In genomic region chr2:169734172-169734847, GRCh38 we compare ENCODE assay signal across 8 cellular contexts. TPM values are rescaled to one million over a fixed set of nuclear protein-coding genes. Genes with fewer than 3 reads are reported as not detected.
DNase-seq lines count a peak whose midpoint lies in the region; ATAC-seq, FAIRE-seq and TF ChIP-seq lines count a peak whose summit lies in the region.

No MANE protein-coding gene starts in this region.

- H4K20me1 ChIP-seq in DOHH2 (ENCODE audit: control insufficient read depth, insufficient read depth, low read depth, low read length) = no peaks in the 10 kb centered on the region; the same call in 1 of the 2 replicates
- H4K20me1 ChIP-seq in H1 (replicated peaks in 1 of 2; ENCODE audit: control insufficient read depth in 1 of 2, insufficient read depth in 2 of 2, low read length in 2 of 2) = peaks cover 0 to 6% of the 10 kb centered on the region in 2 experiments

- H2BK12ac ChIP-seq in H1 (ENCODE audit: low read depth, low read length) = no peak overlapping the region

- FAIRE-seq in H1 (lab: Jason Lieb, UNC) = no peak

- H2AFZ ChIP-seq in H1 (ENCODE audit: low read length) = 0 out of 2 replicates have a peak overlapping the region, but pooled peaks have one; percentile 10

- H3K4me1 ChIP-seq in DOHH2 (ENCODE audit: control insufficient read depth, low read length) (peaks cover 42% of the 10 kb centered on the region), H1 (replicated peaks in 1 of 4; ENCODE audit: control insufficient read depth in 3 of 4, insufficient read depth in 4 of 4, low read length in 3 of 4) (peaks cover 0 to 4% (median 2%) of the 10 kb centered on the region in 4 experiments; a peak in 4 of 7 replicates), mucosa of rectum (ENCODE audit: control insufficient read depth in 2 of 2, insufficient read depth in 2 of 2, low read length in 2 of 2) (peaks cover 4 to 10% of the 10 kb centered on the region in 2 donors), aorta (ENCODE audit: control insufficient read depth in 1 of 2, insufficient read depth in 2 of 2, low read length in 2 of 2) (no peaks in the 10 kb centered on the region)

- H3K79me2 ChIP-seq in DOHH2 (ENCODE audit: control insufficient read depth, low read length) (peaks cover 43% of the 10 kb centered on the region), H1 (ENCODE audit: control insufficient read depth in 1 of 2, insufficient read depth in 2 of 2, low read length in 2 of 2) (peaks cover 6 to 46% of the 10 kb centered on the region in 2 experiments)

- H2BK5ac ChIP-seq in H1 (ENCODE audit: low read depth, low read length) = 0 out of 2 replicates have a peak overlapping the region, but pooled peaks have one; percentile 35

- no peak for TF ChIP-seq EP300 in H1 (IDR thresholded peaks at IDR 0.05; ENCODE audit: borderline replicate concordance in 1 of 2, low read depth in 2 of 2, low read length in 2 of 2)

- intact Hi-C loops in aorta (cut with DNase I) = no loop called here

- H3K4me2 ChIP-seq in DOHH2 (ENCODE audit: low read length) (peak overlapping the region; percentile 97), H1 (ENCODE audit: insufficient read depth in 1 of 2, low read depth in 2 of 2, low read length in 2 of 2) (peak overlapping the region; percentile 78 to 80)

- H3K27ac ChIP-seq in DOHH2 (ENCODE audit: low read depth, low read length) (no peak overlapping the region), H1 (ENCODE audit: low read depth, low read length) (peak overlapping the region; percentile 85; the same call in 1 of the 2 replicates), mucosa of rectum (ENCODE audit: low read depth in 2 of 2, low read length in 2 of 2) (no peak overlapping the region), aorta (ENCODE audit: low read depth in 1 of 2, low read length in 2 of 2) (no peak overlapping the region)

- TF ChIP-seq RAD21 in H1 (IDR thresholded peaks at IDR 0.05 in 1 of 2, conservative IDR thresholded peaks at IDR 0.05 in 1 of 2; ENCODE audit: low read depth in 2 of 2, low read length in 2 of 2) = no peak

- no peak overlapping the region for H2BK20ac ChIP-seq in H1 (ENCODE audit: low read length)

- peak overlapping the region; percentile 63; the same call in 1 of the 2 replicates for H2BK15ac ChIP-seq in H1 (ENCODE audit: low read length)

- no peak overlapping the region for H3K14ac ChIP-seq in H1 (ENCODE audit: insufficient read length)

- no peak overlapping the region for H3K23ac ChIP-seq in H1 (ENCODE audit: insufficient read length)

- peaks cover 10% of the 10 kb centered on the region for H3F3A ChIP-seq in DOHH2 (ENCODE audit: control insufficient read depth, insufficient read depth)

- no peaks in the 10 kb centered on the region for H3K9me3 ChIP-seq in DOHH2 (ENCODE audit: control insufficient read depth, insufficient read depth, low read length)
- no peaks in the 10 kb centered on the region for H3K9me3 ChIP-seq in H1 (ENCODE audit: insufficient read depth in 2 of 2, low read depth in 1 of 2, low read length in 1 of 2)
- H3K9me3 ChIP-seq in mucosa of rectum (ENCODE audit: control insufficient read depth in 2 of 2, low read length in 2 of 2) = no peaks in the 10 kb centered on the region
- no peaks in the 10 kb centered on the region for H3K9me3 ChIP-seq in aorta (ENCODE audit: control insufficient read depth, low read length)

- TF ChIP-seq POLR2A in H1 (IDR thresholded peaks at IDR 0.05; ENCODE audit: control extremely low read depth in 1 of 2, low read depth in 2 of 2, low read length in 2 of 2) = peak in 1 of 2 experiments; percentile 78; a peak in 2 of 3 replicates

- H3K4ac ChIP-seq in H1 (replicated peaks; ENCODE audit: insufficient read length, low read depth, low read length) = peak overlapping the region; percentile 46

- H3K36me3 ChIP-seq in DOHH2 (ENCODE audit: control insufficient read depth, low read length) = peaks cover 29% of the 10 kb centered on the region
- peaks cover 0 to 20% (median 3%) of the 10 kb centered on the region in 4 experiments; a peak in 3 of 8 replicates for H3K36me3 ChIP-seq in H1 (ENCODE audit: control insufficient read depth in 2 of 4, insufficient read depth in 4 of 4, low read length in 3 of 4)
- no peaks in the 10 kb centered on the region for H3K36me3 ChIP-seq in mucosa of rectum (ENCODE audit: control insufficient read depth in 2 of 2, insufficient read depth in 2 of 2, low read length in 2 of 2)
- H3K36me3 ChIP-seq in aorta (ENCODE audit: control insufficient read depth in 1 of 2, insufficient read depth in 2 of 2, low read length in 1 of 2) = no peaks in the 10 kb centered on the region

- DNase-seq in H1 (ENCODE audit: low read depth in 1 of 2, low spot score in 2 of 2) = peak in 1 of 2 experiments; percentile 76
- no peak for DNase-seq in aorta
- no peak for DNase-seq in NCI-H524 treated with DMSO at 0.1 percent for 48 hours (lab: John Stamatoyannopoulos, UW)

- POLR2A ChIA-PET in H1 (lab: Charles Lee; ENCODE audit: partially characterized antibody) = interaction anchor here (0.6 to 2.2 kb wide), 19 partner anchors 10 to 1283 kb away, joined by 3 to 21 read pairs (median 3); partner anchors contain the start of genes CFAP210 and PHOSPHO2

- H3K4me3 ChIP-seq in DOHH2 (ENCODE audit: low read length) = peak overlapping the region; percentile 93
- H3K4me3 ChIP-seq in H1 (ENCODE audit: extremely low read depth in 1 of 4, insufficient read depth in 2 of 4, low read depth in 3 of 4, low read length in 4 of 4) = peak overlapping the region; percentile 87 to 100 (median 92)
- H3K4me3 ChIP-seq in mucosa of rectum (ENCODE audit: low read length in 2 of 2) = peak overlapping the region; percentile 78 to 87
- peak overlapping the region; percentile 90 to 99 for H3K4me3 ChIP-seq in aorta (ENCODE audit: low read length in 2 of 2)

- TF ChIP-seq CTCF in DOHH2 (IDR thresholded peaks at IDR 0.05; ENCODE audit: low read depth, low read length, poor library complexity, severe bottlenecking) (no peak), H1 (IDR thresholded peaks at IDR 0.05; ENCODE audit: control extremely low read depth in 1 of 3, insufficient read depth in 1 of 3, low read depth in 1 of 3, low read length in 3 of 3) (no peak)

- H3K27me3 ChIP-seq in DOHH2 (ENCODE audit: control insufficient read depth, low read length) = peaks cover 6% of the 10 kb centered on the region; the same call in 1 of the 2 replicates
- H3K27me3 ChIP-seq in H1 (replicated peaks in 1 of 4; ENCODE audit: control insufficient read depth in 3 of 4, extremely low read depth in 1 of 4, insufficient read depth in 3 of 4, low read length in 3 of 4) = peaks cover 0 to 5% (median 0%) of the 10 kb centered on the region in 4 experiments; a peak in 2 of 7 replicates
- no peaks in the 10 kb centered on the region for H3K27me3 ChIP-seq in mucosa of rectum (ENCODE audit: control insufficient read depth in 2 of 2, insufficient read depth in 2 of 2, low read length in 2 of 2)
- no peaks in the 10 kb centered on the region for H3K27me3 ChIP-seq in aorta (ENCODE audit: control insufficient read depth in 1 of 2, insufficient read depth in 2 of 2, low read length in 1 of 2)

- peak; percentile 49 for ATAC-seq in GM19397 (IDR thresholded peaks at IDR 0.05; ENCODE audit: unreplicated experiment)
- ATAC-seq in HG03442 (IDR thresholded peaks at IDR 0.05; ENCODE audit: unreplicated experiment) = peak; percentile 28
- ATAC-seq in SK-N-SH treated with all-trans-retinoic acid at 6 μM for 48 hours = peak; percentile 30; the same call in 2 of the 3 replicates
- ATAC-seq in aorta (ENCODE audit: low FRiP score) = peak; percentile 20

- H2AK5ac ChIP-seq in H1 (ENCODE audit: low read depth, low read length) = no peak overlapping the region

- H2BK120ac ChIP-seq in H1 (replicated peaks; ENCODE audit: low read depth, low read length) = no peak overlapping the region

- H4K8ac ChIP-seq in H1 (ENCODE audit: extremely low read depth, insufficient read depth, low read length) = no peak overlapping the region

- no peak overlapping the region for H4K5ac ChIP-seq in H1 (ENCODE audit: insufficient read length, low read depth, low read length)

- no peak overlapping the region for H3K56ac ChIP-seq in H1 (replicated peaks; ENCODE audit: insufficient read length, low read depth, low read length)

- H3K9me2 ChIP-seq in DOHH2 (replicated peaks; ENCODE audit: control insufficient read depth, low read length) = no peaks in the 10 kb centered on the region

- peak overlapping the region; percentile 86 to 99 (median 90) for H3K9ac ChIP-seq in H1 (replicated peaks in 1 of 4; ENCODE audit: extremely low read depth in 1 of 4, low read depth in 3 of 4, low read length in 3 of 4)
- H3K9ac ChIP-seq in mucosa of rectum (ENCODE audit: low read depth in 1 of 2, low read length in 2 of 2) = peak overlapping the region; percentile 53 to 67

- 5% methylated on average over 22 of the region's 69 CpGs; no CpG with 5 or more reads in 1 of the 2 experiments for WGBS in H1 (ENCODE audit: extremely low coverage in 1 of 2, insufficient coverage in 1 of 2, insufficient read length in 1 of 2, insufficient replicate concordance in 2 of 2, low coverage in 1 of 2, low lambda C conversion rate in 2 of 2, missing lambda C conversion rate in 1 of 2), 2 experiments
- 1 to 2% methylated on average over 30 to 69 of the region's 69 CpGs for WGBS in aorta, 2 donors

- CTCF ChIA-PET in H1 (lab: Charles Lee; ENCODE audit: partially characterized antibody) = interaction anchor here (0.6 to 2.2 kb wide), 4 partner anchors 12 to 143 kb away, joined by 3 to 8 read pairs (median 4); no protein-coding TSS in a partner anchor

- no peak overlapping the region for H4K91ac ChIP-seq in H1 (replicated peaks; ENCODE audit: insufficient read length, low read length)

- peak overlapping the region; percentile 49; the same call in 1 of the 2 replicates for H3K18ac ChIP-seq in H1 (ENCODE audit: extremely low read depth, low read length)

- peaks cover 5% of the 10 kb centered on the region; the same call in 1 of the 2 replicates for H3K23me2 ChIP-seq in H1 (ENCODE audit: low read depth, low read length)

- peaks cover 4% of the 10 kb centered on the region; the same call in 1 of the 2 replicates for H3K79me1 ChIP-seq in H1 (ENCODE audit: low read depth, low read length)

RNA-seq across cellular contexts. Expression of gene KLHL23, which starts 0.7 kb away (rescaled TPM):
- 63.8 and 67.0 TPM in 2 replicates for total RNA-seq in H1 (2021; fragmentation: NEBNext Ultra II Directional; extraction: Animal tissue kit (Norgen Biotek cat#: 25700))
- 16.4 and 28.1 TPM in 2 replicates for polyA plus RNA-seq in H1 (2011; rRNA removed)
- polyA plus RNA-seq in H1 (2011; cell fraction: cytosol; rRNA removed) = 33.7 TPM
- 17.4 TPM for polyA plus RNA-seq in H1 (2011; cell fraction: nucleus; rRNA removed)
- 52.4 to 71.1 TPM (median 59.1 TPM) in 4 replicates for polyA plus RNA-seq in H1 (2012, experiment 1 of 2)
- 4.1 TPM for polyA plus RNA-seq in H1 (2012, experiment 2 of 2)
- polyA plus RNA-seq in H1 (2013, experiment 1 of 2) = 41.0 TPM
- polyA plus RNA-seq in H1 (2013, experiment 2 of 2) = 39.1 TPM
- 97.7 and 153 TPM in 2 replicates for polyA minus RNA-seq in H1 (2011; rRNA and poly(A)+ RNA removed)
- 55.3 TPM for polyA minus RNA-seq in H1 (2011; cell fraction: cytosol; rRNA and poly(A)+ RNA removed)
- polyA minus RNA-seq in H1 (2011; cell fraction: nucleus; rRNA and poly(A)+ RNA removed) = 76.2 TPM
- 10 to 100 TPM in 1 of 2 donors, 1 to 10 TPM in 1; 7.2 to 16.4 TPM for total RNA-seq in aorta
- polyA plus RNA-seq in aorta = 1 to 10 TPM in 1 of 2 donors, under 1 TPM in 1; 0.97 to 2.1 TPM

RNA-seq across cellular contexts. Expression of gene PHOSPHO2, which starts 40.0 kb away (rescaled TPM):
- 8.5 and 9.5 TPM in 2 replicates for total RNA-seq in H1 (2021; fragmentation: NEBNext Ultra II Directional; extraction: Animal tissue kit (Norgen Biotek cat#: 25700))
- 1.9 and 2.4 TPM in 2 replicates for polyA plus RNA-seq in H1 (2011; rRNA removed)
- polyA plus RNA-seq in H1 (2011; cell fraction: cytosol; rRNA removed) = 4.2 TPM
- polyA plus RNA-seq in H1 (2011; cell fraction: nucleus; rRNA removed) = 1.7 TPM
- polyA plus RNA-seq in H1 (2012, experiment 1 of 2) = 3.9 to 7.2 TPM (median 4.3 TPM) in 4 replicates
- 1.1 TPM for polyA plus RNA-seq in H1 (2012, experiment 2 of 2)
- polyA plus RNA-seq in H1 (2013, experiment 1 of 2) = 6.0 TPM
- 5.5 TPM for polyA plus RNA-seq in H1 (2013, experiment 2 of 2)
- 0.63 and 1.5 TPM in 2 replicates for polyA minus RNA-seq in H1 (2011; rRNA and poly(A)+ RNA removed)
- polyA minus RNA-seq in H1 (2011; cell fraction: cytosol; rRNA and poly(A)+ RNA removed) = 4.0 TPM
- 7.5 TPM for polyA minus RNA-seq in H1 (2011; cell fraction: nucleus; rRNA and poly(A)+ RNA removed)
- 1 to 10 TPM; 4.3 to 4.8 TPM for total RNA-seq in aorta
- 10 to 100 TPM in 1 of 2 donors, 1 to 10 TPM in 1; 3.4 to 13.4 TPM for polyA plus RNA-seq in aorta

RNA-seq across cellular contexts. Expression of gene CFAP210, which starts 40.1 kb away (rescaled TPM):
- 0.37 and 0.86 TPM in 2 replicates for total RNA-seq in H1 (2021; fragmentation: NEBNext Ultra II Directional; extraction: Animal tissue kit (Norgen Biotek cat#: 25700))
- polyA plus RNA-seq in H1 (2011; rRNA removed) (0.03 and 0.06 TPM in 2 replicates), aorta (under 1 TPM in 1 of 2 donors, not detected in 1; 0.05 TPM)
- 0.16 TPM for polyA plus RNA-seq in H1 (2011; cell fraction: cytosol; rRNA removed)
- 0.06 TPM for polyA plus RNA-seq in H1 (2011; cell fraction: nucleus; rRNA removed)
- 0.25 to 0.87 TPM (median 0.47 TPM) in 4 replicates for polyA plus RNA-seq in H1 (2012, experiment 1 of 2)
- polyA plus RNA-seq in H1 (2012, experiment 2 of 2) = not detected
- 2.5 TPM for polyA plus RNA-seq in H1 (2013, experiment 1 of 2)
- 1.7 TPM for polyA plus RNA-seq in H1 (2013, experiment 2 of 2)
- 0.73 TPM in 1 of 2 replicates, not detected in the other for polyA minus RNA-seq in H1 (2011; rRNA and poly(A)+ RNA removed)
- polyA minus RNA-seq in H1 (2011; cell fraction: cytosol; rRNA and poly(A)+ RNA removed) = not detected
- polyA minus RNA-seq in H1 (2011; cell fraction: nucleus; rRNA and poly(A)+ RNA removed) = 0.50 TPM
- total RNA-seq in aorta = under 1 TPM in 1 of 2 donors, not detected in 1; 0.58 TPM
